In the genomic region with DNA sequence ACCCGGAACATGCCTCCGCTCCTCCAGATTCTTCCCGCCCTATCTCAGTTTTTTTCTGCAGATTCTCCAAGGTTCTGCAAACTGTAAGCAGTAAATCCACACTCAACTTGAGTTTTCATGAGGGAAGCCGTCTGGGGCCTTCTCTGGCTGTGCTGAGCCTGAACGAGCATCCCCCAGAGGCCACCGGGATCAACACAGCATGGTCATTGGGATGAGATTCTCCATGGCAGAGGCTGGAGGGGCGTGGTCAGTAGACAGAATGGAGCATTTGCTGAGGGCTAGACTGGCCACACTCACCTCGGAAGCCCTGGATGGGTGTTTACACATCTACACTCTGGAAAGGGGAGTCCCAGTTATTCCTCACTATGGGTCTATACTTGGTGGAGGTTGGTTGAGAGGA, we compare ENCODE assay signal across 25 cellular contexts. TPM values are rescaled to one million over a fixed set of nuclear protein-coding genes. Genes with fewer than 3 reads are reported as not detected.
"Had no signal": no experiment of that assay in that cellular context is flagged by ENCODE, and none has a peak within 500 bp of the region (broad histone marks: within the 10 kb centered on the region; RNA-seq: fewer than 3 reads in every experiment).

No MANE protein-coding gene starts in this region.

- H3K79me2 ChIP-seq: parathyroid adenoma had no signal

- H3K36me3 ChIP-seq: heart left ventricle, left ventricle myocardium inferior, lower lobe of right lung, sigmoid colon, tibial nerve, upper lobe of right lung, vagina had no signal

- H3K27ac Mint-ChIP-seq: nephron progenitor cell; stimulated activated naive B cell treated with anti-CD40 and anti-IgM and Interleukin-4, amounts not matched to agents 10 μg/mL and 1 μg/mL and 100 μg/mL, for 72 hours; stimulated activated naive CD8-positive, alpha-beta T cell treated with anti-CD3 and anti-CD28 coated beads, Interleukin-15, amount 100 ng/mL, for 72 hours had no signal

- H3K27me3 Mint-ChIP-seq: naive B cell; stimulated activated naive B cell treated with anti-CD40 and anti-IgM and Interleukin-4, amounts not matched to agents 10 μg/mL and 1 μg/mL and 100 μg/mL, for 72 hours had no signal

- H3K27me3 ChIP-seq: testis, tibial nerve, vagina had no signal

- H3K4me1 Mint-ChIP-seq: stimulated activated naive CD8-positive, alpha-beta T cell treated with anti-CD3 and anti-CD28 coated beads, Interleukin-15, amount 100 ng/mL, for 72 hours had no signal

- H2AFZ ChIP-seq: parathyroid adenoma had no signal

- H3K4me1 ChIP-seq: left ventricle myocardium inferior, lower lobe of right lung, parathyroid adenoma, sigmoid colon, testis, tibial nerve, upper lobe of right lung, vagina had no signal

- ATAC-seq: heart left ventricle; lower lobe of right lung; stimulated activated naive B cell treated with anti-CD40 and anti-IgM and Interleukin-4, amounts not matched to agents 10 μg/mL and 1 μg/mL and 100 μg/mL, for 72 hours; stimulated activated naive CD8-positive, alpha-beta T cell treated with anti-CD3 and anti-CD28 coated beads, Interleukin-15, amount 100 ng/mL, for 72 hours; upper lobe of right lung had no signal

- H3K9me3 ChIP-seq: heart left ventricle, left ventricle myocardium inferior, lower lobe of right lung, sigmoid colon, testis, tibial nerve, upper lobe of right lung, vagina had no signal

- H3K9me3 Mint-ChIP-seq: naive B cell; stimulated activated naive CD8-positive, alpha-beta T cell treated with anti-CD3 and anti-CD28 coated beads, Interleukin-15, amount 100 ng/mL, for 72 hours had no signal

- H3K4me3 ChIP-seq: dorsolateral prefrontal cortex, heart left ventricle, left ventricle myocardium inferior, lower lobe of right lung, sigmoid colon, skin epidermis, testis, tibial nerve, upper lobe of right lung, vagina had no signal

- H3K27ac ChIP-seq: dorsolateral prefrontal cortex, heart left ventricle, left ventricle myocardium inferior, lower lobe of right lung, parathyroid adenoma, sigmoid colon, testis, tibial nerve, upper lobe of right lung, vagina had no signal

- H3K9ac ChIP-seq: parathyroid adenoma had no signal

- DNase-seq: cortex of kidney; dorsolateral prefrontal cortex; effector CD8-positive, alpha-beta T cell; heart left ventricle; hippocampal formation; islet precursor cell; left ventricle myocardium inferior; lower lobe of right lung; mesendoderm; naive B cell; nephron progenitor cell; sigmoid colon; stimulated activated CD4-positive, alpha-beta T cell treated with anti-CD3 and anti-CD28 coated beads, Interleukin-2, amount 100 ng/mL, for 24 hours; stimulated activated CD4-positive, alpha-beta T cell treated with anti-CD3 and anti-CD28 coated beads, Interleukin-4, amount 100 ng/mL, for 4 hours; stimulated activated naive B cell treated with anti-CD40 and anti-IgM and Interleukin-4, amounts not matched to agents 10 μg/mL and 1 μg/mL and 100 μg/mL, for 72 hours; stimulated activated naive CD8-positive, alpha-beta T cell treated with anti-CD3 and anti-CD28 coated beads, Interleukin-15, amount 100 ng/mL, for 72 hours; testis had no signal

- FAIRE-seq: frontal cortex had no signal

- H3K4me3 Mint-ChIP-seq: nephron progenitor cell; stimulated activated naive CD8-positive, alpha-beta T cell treated with anti-CD3 and anti-CD28 coated beads, Interleukin-15, amount 100 ng/mL, for 72 hours had no signal

- H3K36me3 Mint-ChIP-seq: naive B cell had no signal

RNA-seq across cellular contexts. Expression of a gene that starts 2.3 kb away (rescaled TPM):
- total RNA-seq: glomerular endothelial cell, heart left ventricle, left ventricle myocardium inferior, pulmonary artery endothelial cell, tibial nerve, vagina had no signal
- polyA plus RNA-seq: heart left ventricle had no signal

RNA-seq across cellular contexts. Expression of a gene that starts 23.4 kb away (rescaled TPM):
- total RNA-seq: glomerular endothelial cell, pulmonary artery endothelial cell had no signal

RNA-seq across cellular contexts. Expression of a gene that starts 28.3 kb away (rescaled TPM):
- total RNA-seq: glomerular endothelial cell, pulmonary artery endothelial cell had no signal
